Comparison of ENCODE assay signal across 21 cellular contexts in the genomic region with DNA sequence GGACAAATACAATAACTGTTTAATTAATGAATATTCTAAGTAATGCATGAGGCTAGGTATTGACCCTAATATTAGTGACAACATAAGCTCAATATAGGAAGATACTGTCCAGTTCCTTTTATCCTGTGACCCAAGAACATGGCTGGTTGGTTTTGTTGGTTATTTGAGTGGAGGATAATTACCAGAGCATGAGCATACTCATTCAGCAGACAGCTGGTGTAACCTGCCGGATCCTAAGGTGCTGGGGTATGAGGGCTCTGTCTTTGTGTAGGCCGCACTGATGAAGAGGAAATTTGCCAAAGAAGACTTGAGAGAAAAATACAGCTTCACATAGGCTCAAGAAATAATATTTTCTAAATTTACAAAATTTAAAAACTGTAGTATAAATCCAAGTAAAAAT.
A peak's percentile ranks its signal among the peaks of the same experiment; 100 is the strongest.
DNase-seq lines count a peak whose midpoint lies in the region; ATAC-seq lines count a peak whose summit lies in the region.
"Had no signal": no experiment of that assay in that cellular context is flagged by ENCODE, and none has a peak within 500 bp of the region (broad histone marks: within the 10 kb centered on the region; RNA-seq: fewer than 3 reads in every experiment).

No MANE protein-coding gene starts in this region.

- H3K9me3 ChIP-seq in skeletal muscle satellite cell (replicated peaks; ENCODE audit: low read length) = no peaks in the 10 kb centered on the region
- H3K9me3 ChIP-seq: BLaER1 had no signal

- no peak overlapping the region for H3K4me3 ChIP-seq in skeletal muscle satellite cell (ENCODE audit: low read length)
- H3K4me3 ChIP-seq: BLaER1, GM12878 had no signal

- H3K9ac ChIP-seq in skeletal muscle satellite cell (ENCODE audit: low read depth, low read length) = no peak overlapping the region
- H3K9ac ChIP-seq: BLaER1 had no signal

- no peak for ATAC-seq in HG02885 (IDR thresholded peaks at IDR 0.05; ENCODE audit: poor library complexity, unreplicated experiment)
- ATAC-seq: GM12878, T-cell had no signal

- no peaks in the 10 kb centered on the region for H3K27me3 ChIP-seq in skeletal muscle satellite cell (ENCODE audit: control insufficient read depth, insufficient read depth, low read length)
- H3K27me3 ChIP-seq: BLaER1 had no signal

- H3K4me2 ChIP-seq in skeletal muscle satellite cell (ENCODE audit: low read length) = peak overlapping the region; percentile 5
- H3K4me2 ChIP-seq: BLaER1 had no signal

- DNase-seq in NCI-H2171 treated with DMSO at 0.1 percent for 48 hours (lab: John Stamatoyannopoulos, UW) = peak; percentile 12
- DNase-seq in NCI-H2171 (lab: John Stamatoyannopoulos, UW) = no peak
- peak; percentile 36 for DNase-seq in NCI-H146 treated with DMSO at 0.1 percent for 48 hours (lab: John Stamatoyannopoulos, UW; ENCODE audit: unreplicated experiment)
- peak; percentile 70 for DNase-seq in NCI-H69 (lab: John Stamatoyannopoulos, UW)
- no peak for DNase-seq in activated naive CD4-positive, alpha-beta T cell (lab: John Stamatoyannopoulos, UW)
- no peak for DNase-seq in activated naive CD4-positive, alpha-beta T cell treated with anti-CD3 and anti-CD28 coated beads, Interleukin-2, amount 50 U/mL, for 16 hours
- DNase-seq: CD4-positive, CD25-positive, alpha-beta regulatory T cell; GDM1; KBM-7; MV-4-11; NCI-H1105 treated with DMSO at 0.1 percent for 48 hours; NCI-H187; NCI-H226; NCI-H524; Right ventricle myocardium superior; RPMI8226; T-cell had no signal

- H3K36me3 ChIP-seq in skeletal muscle satellite cell (ENCODE audit: insufficient read depth, low read length) = no peaks in the 10 kb centered on the region
- H3K36me3 ChIP-seq: BLaER1 had no signal

- peaks cover 35% of the 10 kb centered on the region for H3K4me1 ChIP-seq in skeletal muscle satellite cell (ENCODE audit: control insufficient read depth, insufficient read depth, low read length)
- H3K4me1 ChIP-seq: BLaER1 had no signal

Comparison
In these comparisons a context has a peak if more than half of its experiments do, and no peak if none do; other contexts are left out.
1. DNase-seq: peak in NCI-H2171 treated with DMSO at 0.1 percent for 48 hours (single experiment), NCI-H146 treated with DMSO at 0.1 percent for 48 hours (single experiment) and NCI-H69 (single experiment); none in NCI-H2171 (single experiment), activated naive CD4-positive, alpha-beta T cell (0 of 4) and activated naive CD4-positive, alpha-beta T cell treated with anti-CD3 and anti-CD28 coated beads, Interleukin-2, amount 50 U/mL, for 16 hours (single experiment).